ENCODE assay signal across 30 cellular contexts in the genomic region with DNA sequence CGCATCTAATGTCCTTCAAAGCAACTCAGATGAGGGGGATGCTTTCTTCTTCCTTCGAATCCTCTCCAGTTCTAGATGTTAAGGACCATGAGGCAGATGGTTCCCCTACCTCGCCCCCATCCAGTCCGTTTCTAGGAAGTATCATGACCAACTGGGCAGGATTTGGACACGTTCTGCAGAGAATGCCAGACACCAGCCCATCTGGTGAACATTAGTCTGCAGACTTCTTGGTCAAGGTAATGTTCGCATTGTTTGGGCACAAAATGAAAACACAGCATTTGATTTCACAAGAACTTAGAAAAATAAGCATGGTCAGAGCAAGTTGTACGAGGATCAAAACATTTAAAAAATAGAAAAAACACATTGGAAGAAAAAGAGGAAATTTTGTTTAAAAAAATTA. TPM values are rescaled to one million over a fixed set of nuclear protein-coding genes. Genes with fewer than 3 reads are reported as not detected.
A peak's percentile ranks its signal among the peaks of the same experiment; 100 is the strongest.
DNase-seq lines count a peak whose midpoint lies in the region; ATAC-seq and TF ChIP-seq lines count a peak whose summit lies in the region.
"Had no signal": no experiment of that assay in that cellular context is flagged by ENCODE, and none has a peak within 500 bp of the region (broad histone marks: within the 10 kb centered on the region; RNA-seq: fewer than 3 reads in every experiment).

No MANE protein-coding gene starts in this region.

- TF ChIP-seq CTCF in IMR-90 (conservative IDR thresholded peaks at IDR 0.05; ENCODE audit: low read depth, low read length), result no peak
- no peak for TF ChIP-seq CTCF in mesothelial cell of epicardium (IDR thresholded peaks at IDR 0.05; ENCODE audit: unreplicated experiment)
- TF ChIP-seq CTCF in tibial artery (IDR thresholded peaks at IDR 0.05), result no peak
- no peak for TF ChIP-seq CTCF in tibial nerve (IDR thresholded peaks at IDR 0.05)

- ATAC-seq in IMR-90 (ENCODE audit: low read depth), result no peak
- ATAC-seq in stimulated activated naive B cell treated with anti-CD40 and anti-IgM and Interleukin-4, amounts not matched to agents 10 μg/mL and 1 μg/mL and 100 μg/mL, for 72 hours (replicated peaks), result no peak
- ATAC-seq: effector memory CD8-positive, alpha-beta T cell; esophagus mucosa; left colon; pancreas; SK-N-SH treated with all-trans-retinoic acid at 6 μM for 48 hours had no signal

- peak overlapping the region; percentile 83 for H4K8ac ChIP-seq in IMR-90 (ENCODE audit: low read depth in 2 of 2, low read length in 2 of 2)

- H4K5ac ChIP-seq in IMR-90 (ENCODE audit: low read depth, low read length), result peak overlapping the region; percentile 79

- no peak overlapping the region for H3K4me2 ChIP-seq in IMR-90 (ENCODE audit: low read depth, low read length)
- H3K4me2 ChIP-seq: PC-9 had no signal

- H3K4ac ChIP-seq in IMR-90 (ENCODE audit: low read depth, low read length), result peak overlapping the region; percentile 86

- H4K91ac ChIP-seq in IMR-90 (ENCODE audit: insufficient read depth, low read depth, low read length), result peak overlapping the region; percentile 95

- peak overlapping the region; percentile 31 for H3K27ac Mint-ChIP-seq in mesothelial cell of epicardium
- H3K27ac Mint-ChIP-seq in stimulated activated naive B cell treated with anti-CD40 and anti-IgM and Interleukin-4, amounts not matched to agents 10 μg/mL and 1 μg/mL and 100 μg/mL, for 72 hours, result no peak overlapping the region
- H3K27ac Mint-ChIP-seq: activated CD4-positive, alpha-beta memory T cell treated with anti-CD3 and anti-CD28 coated beads, Interleukin-2, amount 10 ng/mL, durations not matched to agents 7 days and 5 days; effector memory CD8-positive, alpha-beta T cell; immature natural killer cell; nephron progenitor cell had no signal

- H2BK5ac ChIP-seq in IMR-90 (ENCODE audit: low read depth, low read length, poor library complexity, severe bottlenecking), result peak overlapping the region; percentile 97

- peak overlapping the region; percentile 67 for H2BK20ac ChIP-seq in IMR-90 (ENCODE audit: low read depth, low read length)

- H3K9me3 ChIP-seq in IMR-90 (ENCODE audit: control insufficient read depth, insufficient read depth, low read length), result peaks cover 4% of the 10 kb centered on the region
- no peaks in the 10 kb centered on the region for H3K9me3 ChIP-seq in esophagus (ENCODE audit: control insufficient read depth in 2 of 2, insufficient read depth in 1 of 2, low read depth in 1 of 2, low read length in 1 of 2)
- H3K9me3 ChIP-seq in tibial artery, result peaks cover 0 to 17% (median 0%) of the 10 kb centered on the region in 3 donors
- H3K9me3 ChIP-seq in tibial nerve, result peaks cover 0 to 25% (median 0%) of the 10 kb centered on the region in 4 donors
- H3K9me3 ChIP-seq: pancreas, testis had no signal

- H3K79me1 ChIP-seq in IMR-90 (ENCODE audit: low read depth in 1 of 2, low read length in 2 of 2), result peaks cover 12 to 23% of the 10 kb centered on the region in 2 experiments; a peak in 3 of 4 replicates

- H3K23ac ChIP-seq in IMR-90 (ENCODE audit: low read depth, low read length), result peak overlapping the region; percentile 26; the same call in 1 of the 2 replicates

- in situ Hi-C loops in IMR-90 (cut with MboI; ENCODE audit: low sequenced_read_pairs), result no loop called here

- WGBS in IMR-90 (ENCODE audit: extremely low coverage in 2 of 2, insufficient read length in 1 of 2), 2 experiments, result 100% methylated on average over 3 of the region's 7 CpGs; no CpG with 5 or more reads in 1 of the 2 experiments
- WGBS in esophagus, 2 donors, result 77 to 81% methylated on average over 7 of the region's 7 CpGs
- WGBS in tibial nerve, 2 donors, result 77 to 79% methylated on average over 7 of the region's 7 CpGs

- H3K4me1 ChIP-seq in IMR-90 (ENCODE audit: control insufficient read depth, insufficient read depth, low read length), result peaks cover 36% of the 10 kb centered on the region
- peaks cover 0 to 3% of the 10 kb centered on the region in 2 donors for H3K4me1 ChIP-seq in esophagus (ENCODE audit: control insufficient read depth in 2 of 2, insufficient read depth in 2 of 2, low read length in 1 of 2)
- H3K4me1 ChIP-seq in tibial artery, result peaks cover 5 to 83% (median 49%) of the 10 kb centered on the region in 4 donors
- peaks cover 0 to 24% (median 7%) of the 10 kb centered on the region in 4 donors for H3K4me1 ChIP-seq in tibial nerve
- H3K4me1 ChIP-seq: pancreas, testis had no signal

- peaks cover 19% of the 10 kb centered on the region for H3K9me3 Mint-ChIP-seq in mesothelial cell of epicardium
- H3K9me3 Mint-ChIP-seq in stimulated activated naive B cell treated with anti-CD40 and anti-IgM and Interleukin-4, amounts not matched to agents 10 μg/mL and 1 μg/mL and 100 μg/mL, for 72 hours, result peaks cover 12 to 14% of the 10 kb centered on the region in 2 donors

- H3K27ac ChIP-seq in IMR-90 (ENCODE audit: insufficient read depth, low read length), result peak overlapping the region; percentile 71
- H3K27ac ChIP-seq in esophagus (ENCODE audit: low read depth in 2 of 2, low read length in 1 of 2), result peak overlapping the region; percentile 12 to 24
- peak overlapping the region; percentile 92 to 98 for H3K27ac ChIP-seq in tibial artery
- no peak overlapping the region for H3K27ac ChIP-seq in tibial nerve
- H3K27ac ChIP-seq: BLaER1 treated with 17β-estradiol and CSF1 and Interleukin-3, amounts not matched to agents 10 nM and 100 nM; pancreas; PC-9; testis had no signal

- DNase-seq in IMR-90 (peak; percentile 35), mesothelial cell of epicardium (ENCODE audit: low spot score in 2 of 2, unreplicated experiment in 2 of 2) (no peak), tibial artery (peak in 1 of 2 donors; percentile 63), tibial nerve (ENCODE audit: low spot score in 2 of 2) (no peak)
- no peak for DNase-seq in central memory CD4-positive, alpha-beta T cell
- no peak for DNase-seq in stimulated activated naive B cell treated with anti-CD40 and anti-IgM and Interleukin-4, amounts not matched to agents 10 μg/mL and 1 μg/mL and 100 μg/mL, for 72 hours
- DNase-seq: activated CD4-positive, alpha-beta memory T cell treated with anti-CD3 and anti-CD28 coated beads, Interleukin-2, amount 10 ng/mL, durations not matched to agents 7 days and 5 days; activated CD8-positive, alpha-beta memory T cell treated with anti-CD3 and anti-CD28 coated beads, Interleukin-2, amount 50 U/mL, for 48 hours; activated naive CD4-positive, alpha-beta T cell treated with anti-CD3 and anti-CD28 coated beads, Interleukin-2, amount 50 U/mL, for 16 hours; amygdala; cortex of kidney; effector memory CD8-positive, alpha-beta T cell; immature natural killer cell; Karpas-422; left colon; NCI-H1417 treated with DMSO at 0.1 percent for 48 hours; NCI-H2081 treated with DMSO at 0.1 percent for 48 hours; NCI-H226; NCI-H69; nephron progenitor cell; pancreas; PC-9; stimulated activated naive CD4-positive, alpha-beta T cell treated with Interleukin-2 at 50 U/mL for 16 hours; T-helper 2 cell; testis had no signal

- no peak overlapping the region for H3K9ac ChIP-seq in IMR-90 (ENCODE audit: low read depth, low read length)
- H3K9ac ChIP-seq: BLaER1 treated with 17β-estradiol and CSF1 and Interleukin-3, amounts not matched to agents 10 nM and 100 nM had no signal

- H3K36me3 ChIP-seq in IMR-90 (ENCODE audit: control insufficient read depth, insufficient read depth, low read length), result no peaks in the 10 kb centered on the region
- H3K36me3 ChIP-seq in esophagus (ENCODE audit: control insufficient read depth in 2 of 2, insufficient read depth in 2 of 2, low read length in 1 of 2), result no peaks in the 10 kb centered on the region
- H3K36me3 ChIP-seq in tibial artery, result no peaks in the 10 kb centered on the region
- no peaks in the 10 kb centered on the region for H3K36me3 ChIP-seq in tibial nerve
- H3K36me3 ChIP-seq: pancreas had no signal

- peak in 1 of 2 donors; percentile 19 for TF ChIP-seq EP300 in tibial nerve (IDR thresholded peaks at IDR 0.05)

- peak overlapping the region; percentile 71 for H3K14ac ChIP-seq in IMR-90 (replicated peaks; ENCODE audit: low read depth, low read length)

- no peaks in the 10 kb centered on the region for H3K36me3 Mint-ChIP-seq in mesothelial cell of epicardium
- H3K36me3 Mint-ChIP-seq in stimulated activated naive B cell treated with anti-CD40 and anti-IgM and Interleukin-4, amounts not matched to agents 10 μg/mL and 1 μg/mL and 100 μg/mL, for 72 hours, result peaks cover 0 to 9% of the 10 kb centered on the region in 2 donors
- H3K36me3 Mint-ChIP-seq: immature natural killer cell had no signal

- POLR2A ChIA-PET in IMR-90 (lab: Charles Lee; ENCODE audit: unreplicated experiment), result no interaction called here

- peak overlapping the region; percentile 78 for H2AK5ac ChIP-seq in IMR-90 (ENCODE audit: low read depth, low read length)

- peak overlapping the region; percentile 59 for H3K56ac ChIP-seq in IMR-90 (ENCODE audit: extremely low read depth, insufficient read depth, low read length)

- no peaks in the 10 kb centered on the region for H4K20me1 ChIP-seq in IMR-90 (ENCODE audit: insufficient read depth, low read length)
- H4K20me1 ChIP-seq: BLaER1 treated with 17β-estradiol and CSF1 and Interleukin-3, amounts not matched to agents 10 nM and 100 nM had no signal

- H3K27me3 Mint-ChIP-seq in mesothelial cell of epicardium (ENCODE audit: low read depth), result peaks cover 3% of the 10 kb centered on the region
- peaks cover 22 to 29% of the 10 kb centered on the region in 2 donors for H3K27me3 Mint-ChIP-seq in stimulated activated naive B cell treated with anti-CD40 and anti-IgM and Interleukin-4, amounts not matched to agents 10 μg/mL and 1 μg/mL and 100 μg/mL, for 72 hours

- H3K18ac ChIP-seq in IMR-90 (ENCODE audit: low read depth, low read length), result peak overlapping the region; percentile 68

- H2BK120ac ChIP-seq in IMR-90 (ENCODE audit: low read depth, low read length), result peak overlapping the region; percentile 93

- H3K27me3 ChIP-seq in IMR-90 (ENCODE audit: control insufficient read depth, insufficient read depth, low read length), result no peaks in the 10 kb centered on the region
- no peaks in the 10 kb centered on the region for H3K27me3 ChIP-seq in esophagus (ENCODE audit: control insufficient read depth in 1 of 2, insufficient read depth in 2 of 2, low read length in 2 of 2)
- no peaks in the 10 kb centered on the region for H3K27me3 ChIP-seq in tibial artery
- H3K27me3 ChIP-seq in tibial nerve, result no peaks in the 10 kb centered on the region
- H3K27me3 ChIP-seq: testis had no signal

- peak overlapping the region; percentile 81 for H2BK15ac ChIP-seq in IMR-90 (ENCODE audit: low read depth, low read length)

- CTCF ChIA-PET in IMR-90 (lab: Yijun Ruan, JAX), result no interaction called here

- H2AK9ac ChIP-seq in IMR-90 (replicated peaks; ENCODE audit: low read depth, low read length, poor library complexity), result no peak overlapping the region

- no peak overlapping the region for H3K4me3 Mint-ChIP-seq in mesothelial cell of epicardium
- H3K4me3 Mint-ChIP-seq in stimulated activated naive B cell treated with anti-CD40 and anti-IgM and Interleukin-4, amounts not matched to agents 10 μg/mL and 1 μg/mL and 100 μg/mL, for 72 hours, result no peak overlapping the region
- H3K4me3 Mint-ChIP-seq: activated CD4-positive, alpha-beta memory T cell treated with anti-CD3 and anti-CD28 coated beads, Interleukin-2, amount 10 ng/mL, durations not matched to agents 7 days and 5 days; effector memory CD8-positive, alpha-beta T cell; immature natural killer cell; nephron progenitor cell had no signal

- intact Hi-C loops in IMR-90 (cut with micrococcal nuclease) (no loop called here), tibial artery (cut with DNase I; ENCODE audit: low total_unique reads) (no loop called here)

- BruUV-seq in IMR-90 (replicated peaks; lab: Mats Ljungman, UMichigan), result no TSS peak

- peaks cover 24% of the 10 kb centered on the region for H3K9me1 ChIP-seq in IMR-90 (ENCODE audit: insufficient read depth, low read length)

- H2AFZ ChIP-seq in IMR-90 (replicated peaks; ENCODE audit: low read length, poor library complexity), result no peak overlapping the region
- H2AFZ ChIP-seq: PC-9 had no signal

- peaks cover 31% of the 10 kb centered on the region for H3K4me1 Mint-ChIP-seq in mesothelial cell of epicardium
- peaks cover 0 to 3% of the 10 kb centered on the region in 2 donors for H3K4me1 Mint-ChIP-seq in stimulated activated naive B cell treated with anti-CD40 and anti-IgM and Interleukin-4, amounts not matched to agents 10 μg/mL and 1 μg/mL and 100 μg/mL, for 72 hours
- H3K4me1 Mint-ChIP-seq: activated CD4-positive, alpha-beta memory T cell treated with anti-CD3 and anti-CD28 coated beads, Interleukin-2, amount 10 ng/mL, durations not matched to agents 7 days and 5 days; immature natural killer cell had no signal

- TF ChIP-seq RAD21 in IMR-90 (IDR thresholded peaks at IDR 0.05; ENCODE audit: low read length), result no peak

- TF ChIP-seq POLR2A in IMR-90 (IDR thresholded peaks at IDR 0.05; ENCODE audit: low read depth, low read length) (no peak), tibial nerve (IDR thresholded peaks at IDR 0.05) (no peak)

- no peak overlapping the region for H3K4me3 ChIP-seq in IMR-90 (ENCODE audit: insufficient read depth, low read depth, low read length)
- H3K4me3 ChIP-seq in esophagus (ENCODE audit: low read depth in 1 of 2, low read length in 2 of 2), result no peak overlapping the region
- H3K4me3 ChIP-seq in tibial artery, result no peak overlapping the region
- H3K4me3 ChIP-seq in tibial nerve, result no peak overlapping the region
- H3K4me3 ChIP-seq: BLaER1 treated with 17β-estradiol and CSF1 and Interleukin-3, amounts not matched to agents 10 nM and 100 nM; pancreas; PC-9; smooth muscle cell; testis had no signal

- dilution Hi-C loops in IMR-90 (cut with HindIII; ENCODE audit: low sequenced_read_pairs, unreplicated experiment), result no loop called here

RNA-seq across cellular contexts. Expression of a gene that starts 25.4 kb away (rescaled TPM):
- total RNA-seq in IMR-90 (2012; rRNA removed) (39.7 and 39.8 TPM in 2 replicates), mesothelial cell of epicardium (22.7 to 27.9 TPM (median 26.5 TPM) in 3 replicates), tibial nerve (10 to 100 TPM; 18.2 to 57.6 (median 32.0) TPM)
- polyA plus RNA-seq in IMR-90 (2012; rRNA removed) (45.5 and 47.3 TPM in 2 replicates), esophagus (1 to 10 TPM; 4.7 to 7.9 TPM)
- 18.2 and 29.3 TPM in 2 replicates for polyA plus RNA-seq in IMR-90 (2012; cell fraction: cytosol; rRNA removed)
- polyA plus RNA-seq in IMR-90 (2012; cell fraction: nucleus; rRNA removed; ENCODE audit: low replicate concordance), result 152 and 210 TPM in 2 replicates

Comparison
In these comparisons a context has a peak if more than half of its experiments do, and no peak if none do; other contexts are left out.
1. H3K27ac ChIP-seq: peak in IMR-90 (single experiment), esophagus (2 of 2) and tibial artery (2 of 2); none in tibial nerve (0 of 4).